Comparison of ENCODE assay signal across 8 cellular contexts in genomic region chr14:61498811-61499210, GRCh38.
DNase-seq lines count a peak whose midpoint lies in the region; ATAC-seq and TF ChIP-seq lines count a peak whose summit lies in the region.
"Had no signal": no experiment of that assay in that cellular context is flagged by ENCODE, and none has a peak within 500 bp of the region (broad histone marks: within the 10 kb centered on the region; RNA-seq: fewer than 3 reads in every experiment).

No MANE protein-coding gene starts in this region.

- 51 to 82% (median 64%) methylated on average over 6 of the region's 6 CpGs for WGBS in spleen, 5 donors

- in situ Hi-C loops in HAP-1 (cut with MboI; ENCODE audit: low sequenced_read_pairs): no loop called here

- DNase-seq in HAP-1 (ENCODE audit: low spot score in 2 of 2): peak; percentile 38 to 65
- peak in 1 of 2 experiments; percentile 53 for DNase-seq in SJSA1 (ENCODE audit: low read depth in 1 of 2, low spot score in 2 of 2)
- peak; percentile 74 to 79 for DNase-seq in foreskin fibroblast
- DNase-seq in spleen: no peak
- DNase-seq in stimulated activated naive CD4-positive, alpha-beta T cell treated with Interleukin-2 at 50 U/mL for 16 hours (lab: John Stamatoyannopoulos, UW): no peak
- DNase-seq in HT-29 (ENCODE audit: low spot score): no peak
- DNase-seq: T-helper 1 cell had no signal

- TF ChIP-seq POLR2A in spleen (IDR thresholded peaks at IDR 0.05): no peak

- H3K4me3 ChIP-seq in HAP-1: no peak overlapping the region
- H3K4me3 ChIP-seq in SJSA1: no peak overlapping the region
- H3K4me3 ChIP-seq in foreskin fibroblast (ENCODE audit: low read depth in 1 of 2, low read length in 2 of 2): no peak overlapping the region
- H3K4me3 ChIP-seq in spleen: no peak overlapping the region

- peaks cover 5% of the 10 kb centered on the region for H3K27me3 ChIP-seq in HAP-1 (ENCODE audit: low read depth)
- no peaks in the 10 kb centered on the region for H3K27me3 ChIP-seq in SJSA1 (replicated peaks)
- no peaks in the 10 kb centered on the region for H3K27me3 ChIP-seq in spleen (replicated peaks in 1 of 7)

- ATAC-seq in HG03108 (IDR thresholded peaks at IDR 0.05; ENCODE audit: unreplicated experiment): no peak

- H3K4me1 ChIP-seq in HAP-1 (peaks cover 15% of the 10 kb centered on the region), SJSA1 (replicated peaks) (peaks cover 23% of the 10 kb centered on the region), spleen (peaks cover 21 to 86% (median 54%) of the 10 kb centered on the region in 6 donors)

- no peaks in the 10 kb centered on the region for H3K36me3 ChIP-seq in HAP-1 (replicated peaks)
- no peaks in the 10 kb centered on the region for H3K36me3 ChIP-seq in SJSA1
- H3K36me3 ChIP-seq in spleen: peaks cover 0 to 21% (median 0%) of the 10 kb centered on the region in 6 donors

- intact Hi-C loops in spleen (cut with DNase I; ENCODE audit: low total_unique reads): no loop called here

- H3K9me3 ChIP-seq in HAP-1 (no peaks in the 10 kb centered on the region), SJSA1 (replicated peaks) (no peaks in the 10 kb centered on the region), spleen (no peaks in the 10 kb centered on the region)

- TF ChIP-seq CTCF in foreskin fibroblast (IDR thresholded peaks at IDR 0.05; ENCODE audit: low read depth, low read length) (no peak), spleen (IDR thresholded peaks at IDR 0.05 in 8 of 11, conservative IDR thresholded peaks at IDR 0.05 in 3 of 11) (no peak)

- peak overlapping the region; percentile 14; the same call in 1 of the 2 replicates for H3K27ac ChIP-seq in SJSA1
- peak overlapping the region in 6 of 8 donors; percentile 1 to 86 (median 19) for H3K27ac ChIP-seq in spleen

Comparison
In these comparisons a context has a peak if more than half of its experiments do, and no peak if none do; other contexts are left out.
1. DNase-seq: peak in HAP-1 (2 of 2) and foreskin fibroblast (2 of 2); none in spleen (single experiment), stimulated activated naive CD4-positive, alpha-beta T cell treated with Interleukin-2 at 50 U/mL for 16 hours (single experiment) and HT-29 (single experiment).